ENCODE assay signal across 8 cellular contexts in the genomic region with DNA sequence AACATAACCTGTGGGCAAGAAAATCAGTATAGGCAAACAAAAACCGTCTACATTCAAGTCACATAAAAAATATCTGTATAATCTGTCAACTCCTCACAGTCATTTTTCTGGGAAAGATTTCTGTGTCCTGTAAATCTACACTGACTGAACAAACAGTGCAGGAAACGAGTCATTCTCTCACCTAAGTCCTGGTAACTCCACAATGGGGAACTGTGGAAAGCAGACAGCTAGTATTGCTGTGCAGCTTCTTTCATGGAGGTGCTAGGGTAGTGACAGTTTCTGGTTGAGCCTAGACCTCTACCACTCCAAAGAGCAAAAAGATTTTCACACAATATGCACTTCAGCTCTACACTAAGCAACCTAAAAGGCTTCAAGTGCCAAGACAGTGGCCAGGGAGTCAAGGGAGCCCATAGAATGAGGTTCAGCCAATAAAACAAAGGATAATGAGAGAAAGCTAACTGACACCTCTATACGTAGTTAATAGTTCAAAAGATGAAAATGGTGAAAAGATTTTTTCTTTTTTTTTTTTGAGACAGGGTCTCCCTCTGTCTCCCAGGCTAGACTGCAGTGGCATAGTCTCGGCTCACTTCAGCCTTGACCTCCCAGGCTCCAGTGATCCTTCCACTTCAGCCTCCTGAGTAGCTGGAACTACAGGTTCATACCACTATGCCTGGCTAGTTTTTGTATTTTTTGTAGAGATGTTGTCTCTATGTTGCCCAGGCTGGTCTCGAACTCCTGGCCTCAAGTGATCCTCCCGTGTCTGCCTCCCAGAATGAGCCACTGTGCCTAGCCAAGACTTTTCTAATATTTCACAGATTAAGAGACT. TPM values are rescaled to one million over a fixed set of nuclear protein-coding genes. Genes with fewer than 3 reads are reported as not detected.
A peak's percentile ranks its signal among the peaks of the same experiment; 100 is the strongest.
DNase-seq lines count a peak whose midpoint lies in the region; ATAC-seq and TF ChIP-seq lines count a peak whose summit lies in the region.

No MANE protein-coding gene starts in this region.

- no peaks in the 10 kb centered on the region for H3K9me3 ChIP-seq in fibroblast of lung (ENCODE audit: control insufficient read depth, insufficient read depth, low read depth, low read length)
- H3K9me3 ChIP-seq in WERI-Rb-1 (ENCODE audit: severe bottlenecking) = no peaks in the 10 kb centered on the region

- H3K27me3 Mint-ChIP-seq in stimulated activated memory B cell treated with anti-CD40 and anti-IgM and Interleukin-4, amounts not matched to agents 10 μg/mL and 1 μg/mL and 100 μg/mL, for 72 hours = no peaks in the 10 kb centered on the region

- DNase-seq in NCI-H748 (lab: John Stamatoyannopoulos, UW; ENCODE audit: unreplicated experiment) (peak; percentile 3), NCI-H748 treated with DMSO at 0.1 percent for 48 hours (lab: John Stamatoyannopoulos, UW) (no peak), SHP77 treated with DMSO at 0.1 percent for 48 hours (lab: John Stamatoyannopoulos, UW) (peak; percentile 7), fibroblast of lung (ENCODE audit: low read depth in 2 of 2) (peak in 1 of 2 donors; percentile 21), WERI-Rb-1 (no peak)

- H3K27me3 ChIP-seq in fibroblast of lung (ENCODE audit: control insufficient read depth, insufficient read depth, low read length) (no peaks in the 10 kb centered on the region), WERI-Rb-1 (ENCODE audit: insufficient read depth, low read depth, severe bottlenecking) (no peaks in the 10 kb centered on the region)

- no peak overlapping the region for H3K9ac ChIP-seq in fibroblast of lung (ENCODE audit: insufficient read depth, low read length)

- H3K79me2 ChIP-seq in fibroblast of lung (ENCODE audit: control insufficient read depth, insufficient read depth, low read length) = peaks cover 98% of the 10 kb centered on the region

- H3K4me3 Mint-ChIP-seq in stimulated activated memory B cell treated with anti-CD40 and anti-IgM and Interleukin-4, amounts not matched to agents 10 μg/mL and 1 μg/mL and 100 μg/mL, for 72 hours = peak overlapping the region; percentile 77

- H3K4me1 ChIP-seq in fibroblast of lung (ENCODE audit: control insufficient read depth, extremely low read depth, insufficient read depth, low read length) = peaks cover 31% of the 10 kb centered on the region

- H3K36me3 Mint-ChIP-seq in stimulated activated memory B cell treated with anti-CD40 and anti-IgM and Interleukin-4, amounts not matched to agents 10 μg/mL and 1 μg/mL and 100 μg/mL, for 72 hours = peaks cover 18% of the 10 kb centered on the region

- no peaks in the 10 kb centered on the region for H3K36me3 ChIP-seq in fibroblast of lung (ENCODE audit: control insufficient read depth, insufficient read depth, low read length)
- no peaks in the 10 kb centered on the region for H3K36me3 ChIP-seq in WERI-Rb-1

- H2AFZ ChIP-seq in fibroblast of lung (ENCODE audit: low read length) = no peak overlapping the region

- peak overlapping the region; percentile 22 for H3K27ac ChIP-seq in fibroblast of lung (ENCODE audit: insufficient read depth, low read length)
- H3K27ac ChIP-seq in WERI-Rb-1 = no peak overlapping the region

- H3K4me3 ChIP-seq in fibroblast of lung (replicated peaks in 1 of 4; ENCODE audit: control extremely low read depth in 1 of 4, insufficient read depth in 1 of 4, low read depth in 3 of 4, low read length in 4 of 4) (peak overlapping the region in 2 of 4 experiments; percentile 1 to 35), WERI-Rb-1 (ENCODE audit: low read depth, low read length) (no peak overlapping the region)

- H3K4me2 ChIP-seq in fibroblast of lung (ENCODE audit: extremely low read depth, insufficient read depth, low read length) = peak overlapping the region; percentile 66

- ATAC-seq in stimulated activated memory B cell treated with anti-CD40 and anti-IgM and Interleukin-4, amounts not matched to agents 10 μg/mL and 1 μg/mL and 100 μg/mL, for 72 hours = peak; percentile 55
- no peak for ATAC-seq in HG03521 (IDR thresholded peaks at IDR 0.05; ENCODE audit: unreplicated experiment)
- ATAC-seq in GM21526 (IDR thresholded peaks at IDR 0.05; ENCODE audit: low FRiP score, unreplicated experiment) = no peak

- peak overlapping the region; percentile 92 for H3K27ac Mint-ChIP-seq in stimulated activated memory B cell treated with anti-CD40 and anti-IgM and Interleukin-4, amounts not matched to agents 10 μg/mL and 1 μg/mL and 100 μg/mL, for 72 hours

- H3K4me1 Mint-ChIP-seq in stimulated activated memory B cell treated with anti-CD40 and anti-IgM and Interleukin-4, amounts not matched to agents 10 μg/mL and 1 μg/mL and 100 μg/mL, for 72 hours = peaks cover 81% of the 10 kb centered on the region

- H3K9me3 Mint-ChIP-seq in stimulated activated memory B cell treated with anti-CD40 and anti-IgM and Interleukin-4, amounts not matched to agents 10 μg/mL and 1 μg/mL and 100 μg/mL, for 72 hours = no peaks in the 10 kb centered on the region

- H4K20me1 ChIP-seq in fibroblast of lung (ENCODE audit: control insufficient read depth, extremely low read depth, insufficient read depth, low read length) = peaks cover 14% of the 10 kb centered on the region

- TF ChIP-seq CTCF in fibroblast of lung (conservative IDR thresholded peaks at IDR 0.05 in 1 of 2, IDR thresholded peaks at IDR 0.05 in 1 of 2; ENCODE audit: low read depth in 1 of 2, low read length in 2 of 2) (no peak), WERI-Rb-1 (IDR thresholded peaks at IDR 0.05; ENCODE audit: low read depth, low read length) (no peak)

RNA-seq across cellular contexts. Expression of gene PTP4A2, which starts 5.5 kb away (rescaled TPM):
- 268 and 366 TPM in 2 replicates for total RNA-seq in fibroblast of lung
- polyA plus RNA-seq in fibroblast of lung = 398 and 429 TPM in 2 replicates
- polyA plus RNA-seq in fibroblast of lung (2012) = 353 and 388 TPM in 2 replicates
- polyA minus RNA-seq in fibroblast of lung (ENCODE audit: low replicate concordance) = 161 and 218 TPM in 2 replicates

Comparison
In these comparisons a context has a peak if more than half of its experiments do, and no peak if none do; other contexts are left out.
1. DNase-seq: peak in NCI-H748 (single experiment) and SHP77 treated with DMSO at 0.1 percent for 48 hours (single experiment); none in NCI-H748 treated with DMSO at 0.1 percent for 48 hours (single experiment) and WERI-Rb-1 (single experiment).